In genomic region chr9:1102010-1102712, GRCh38 we compare ENCODE assay signal across 29 cellular contexts. TPM values are rescaled to one million over a fixed set of nuclear protein-coding genes. Genes with fewer than 3 reads are reported as not detected.
A peak's percentile ranks its signal among the peaks of the same experiment; 100 is the strongest.
DNase-seq lines count a peak whose midpoint lies in the region; ATAC-seq and TF ChIP-seq lines count a peak whose summit lies in the region.
"Had no signal": no experiment of that assay in that cellular context is flagged by ENCODE, and none has a peak within 500 bp of the region (broad histone marks: within the 10 kb centered on the region; RNA-seq: fewer than 3 reads in every experiment).

No MANE protein-coding gene starts in this region.

- H4K20me1 ChIP-seq in MM.1S (ENCODE audit: insufficient read depth, low read length) = no peaks in the 10 kb centered on the region
- H4K20me1 ChIP-seq in OCI-LY3 (ENCODE audit: insufficient read depth, low read length) = no peaks in the 10 kb centered on the region

- peaks cover 13% of the 10 kb centered on the region for H3K9me3 Mint-ChIP-seq in memory B cell

- H3K27ac ChIP-seq in MM.1S (ENCODE audit: low read length) = peak overlapping the region; percentile 59; the same call in 1 of the 2 replicates
- no peak overlapping the region for H3K27ac ChIP-seq in OCI-LY3 (ENCODE audit: low read length)
- H3K27ac ChIP-seq: GM23248, Peyer's patch, SJSA1 had no signal

- peak overlapping the region; percentile 30; the same call in 1 of the 2 replicates for H3K9ac ChIP-seq in MM.1S (ENCODE audit: low read length)
- H3K9ac ChIP-seq in OCI-LY3 (ENCODE audit: low read length) = no peak overlapping the region
- H3K9ac ChIP-seq: GM23248 had no signal

- H2AFZ ChIP-seq in MM.1S (ENCODE audit: low read length) = peak overlapping the region; percentile 54
- H2AFZ ChIP-seq in OCI-LY3 (ENCODE audit: low read depth, low read length) = 0 out of 2 replicates have a peak overlapping the region, but pooled peaks have one; percentile 20
- H2AFZ ChIP-seq: GM23248 had no signal

- TF ChIP-seq CTCF in MM.1S (IDR thresholded peaks at IDR 0.05; ENCODE audit: low read length) = no peak
- TF ChIP-seq CTCF in OCI-LY3 (IDR thresholded peaks at IDR 0.05; ENCODE audit: low read depth, low read length) = no peak

- H3K4me3 Mint-ChIP-seq in memory B cell = peak overlapping the region; percentile 39
- H3K4me3 Mint-ChIP-seq: CD8-positive, alpha-beta memory T cell; HFFc6 had no signal

- peaks cover 12% of the 10 kb centered on the region for H3K27me3 Mint-ChIP-seq in memory B cell

- no peaks in the 10 kb centered on the region for H3K9me2 ChIP-seq in MM.1S (replicated peaks; ENCODE audit: insufficient read depth, low read length)

- H3K36me3 ChIP-seq in MM.1S (replicated peaks; ENCODE audit: insufficient read depth, low read length) (no peaks in the 10 kb centered on the region), OCI-LY3 (replicated peaks; ENCODE audit: low read depth, low read length) (no peaks in the 10 kb centered on the region)
- H3K36me3 ChIP-seq: BE2C, HAP-1, Peyer's patch, SJSA1 had no signal

- peaks cover 13% of the 10 kb centered on the region for H3K4me1 Mint-ChIP-seq in memory B cell
- H3K4me1 Mint-ChIP-seq: CD14-positive monocyte had no signal

- H3K4me2 ChIP-seq in MM.1S (ENCODE audit: low read depth, low read length) (peak overlapping the region; percentile 57), OCI-LY3 (ENCODE audit: low read length) (peak overlapping the region; percentile 71)

- no peaks in the 10 kb centered on the region for H3K36me3 Mint-ChIP-seq in memory B cell
- H3K36me3 Mint-ChIP-seq: CD14-positive monocyte; CD8-positive, alpha-beta memory T cell had no signal

- DNase-seq in NCI-H1105 treated with DMSO at 0.1 percent for 48 hours (lab: John Stamatoyannopoulos, UW) (peak; percentile 4), NCI-H1105 (lab: John Stamatoyannopoulos, UW) (no peak), MM.1S (peak; percentile 19), memory B cell (ENCODE audit: low spot score in 2 of 2) (no peak), mucosa of gallbladder (ENCODE audit: low spot score) (no peak)
- DNase-seq: 8988T; ACHN; BE2C; CD8-positive, alpha-beta memory T cell; DMS 273 treated with DMSO at 0.1 percent for 48 hours; DMS79; EL; GF-D8; GM23248; HFFc6; KBM-7; MV-4-11; NCI-H2029; NCI-H2227 treated with DMSO at 0.1 percent for 48 hours; NCI-H69; Peyer's patch; T-helper 2 cell had no signal

- H3K4me1 ChIP-seq in MM.1S (ENCODE audit: low read length) (peaks cover 26% of the 10 kb centered on the region), OCI-LY3 (ENCODE audit: low read length) (peaks cover 23% of the 10 kb centered on the region)
- H3K4me1 ChIP-seq: BE2C, HAP-1, Peyer's patch, SJSA1 had no signal

- no peaks in the 10 kb centered on the region for H3K79me2 ChIP-seq in MM.1S (ENCODE audit: low read length)
- no peaks in the 10 kb centered on the region for H3K79me2 ChIP-seq in OCI-LY3 (ENCODE audit: low read length)

- H3K27me3 ChIP-seq in MM.1S (replicated peaks; ENCODE audit: insufficient read depth, low read length) = no peaks in the 10 kb centered on the region
- H3K27me3 ChIP-seq in OCI-LY3 (ENCODE audit: low read depth, low read length) = no peaks in the 10 kb centered on the region
- H3K27me3 ChIP-seq: BE2C, Peyer's patch, SJSA1 had no signal

- H3K27ac Mint-ChIP-seq in memory B cell = no peak overlapping the region
- H3K27ac Mint-ChIP-seq: CD14-positive monocyte; CD8-positive, alpha-beta memory T cell; HFFc6 had no signal

- ATAC-seq in memory B cell (ENCODE audit: low read depth) (no peak), HG03135 (IDR thresholded peaks at IDR 0.05; ENCODE audit: unreplicated experiment) (no peak), GM21526 (IDR thresholded peaks at IDR 0.05; ENCODE audit: low FRiP score, unreplicated experiment) (no peak)

- H3K9me3 ChIP-seq in MM.1S (replicated peaks; ENCODE audit: insufficient read depth, low read length) = no peaks in the 10 kb centered on the region
- H3K9me3 ChIP-seq in OCI-LY3 (ENCODE audit: insufficient read depth, low read length) = no peaks in the 10 kb centered on the region
- H3K9me3 ChIP-seq: BE2C, HAP-1, Peyer's patch, SJSA1 had no signal

- H3K4me3 ChIP-seq in MM.1S (ENCODE audit: low read length) (peak overlapping the region; percentile 44), OCI-LY3 (ENCODE audit: low read length) (peak overlapping the region; percentile 60)
- H3K4me3 ChIP-seq: GM23248, HAP-1, Peyer's patch, SJSA1 had no signal

- H3F3A ChIP-seq in MM.1S (ENCODE audit: insufficient read depth, low read length) = peaks cover 10% of the 10 kb centered on the region

RNA-seq across cellular contexts. Expression of gene DMRT2, which starts 52.0 kb away (rescaled TPM):
- total RNA-seq in mucosa of gallbladder = not detected
- total RNA-seq: CD8-positive, alpha-beta memory T cell; GM23248; HFFc6; NCI-H460; Peyer's patch; SJSA1 had no signal

Comparison
In these comparisons a context has a peak if more than half of its experiments do, and no peak if none do; other contexts are left out.
1. DNase-seq: peak in NCI-H1105 treated with DMSO at 0.1 percent for 48 hours (single experiment) and MM.1S (single experiment); none in NCI-H1105 (single experiment), memory B cell (0 of 2) and mucosa of gallbladder (single experiment).